9 cellular contexts compared by ENCODE assay signal in the genomic region with DNA sequence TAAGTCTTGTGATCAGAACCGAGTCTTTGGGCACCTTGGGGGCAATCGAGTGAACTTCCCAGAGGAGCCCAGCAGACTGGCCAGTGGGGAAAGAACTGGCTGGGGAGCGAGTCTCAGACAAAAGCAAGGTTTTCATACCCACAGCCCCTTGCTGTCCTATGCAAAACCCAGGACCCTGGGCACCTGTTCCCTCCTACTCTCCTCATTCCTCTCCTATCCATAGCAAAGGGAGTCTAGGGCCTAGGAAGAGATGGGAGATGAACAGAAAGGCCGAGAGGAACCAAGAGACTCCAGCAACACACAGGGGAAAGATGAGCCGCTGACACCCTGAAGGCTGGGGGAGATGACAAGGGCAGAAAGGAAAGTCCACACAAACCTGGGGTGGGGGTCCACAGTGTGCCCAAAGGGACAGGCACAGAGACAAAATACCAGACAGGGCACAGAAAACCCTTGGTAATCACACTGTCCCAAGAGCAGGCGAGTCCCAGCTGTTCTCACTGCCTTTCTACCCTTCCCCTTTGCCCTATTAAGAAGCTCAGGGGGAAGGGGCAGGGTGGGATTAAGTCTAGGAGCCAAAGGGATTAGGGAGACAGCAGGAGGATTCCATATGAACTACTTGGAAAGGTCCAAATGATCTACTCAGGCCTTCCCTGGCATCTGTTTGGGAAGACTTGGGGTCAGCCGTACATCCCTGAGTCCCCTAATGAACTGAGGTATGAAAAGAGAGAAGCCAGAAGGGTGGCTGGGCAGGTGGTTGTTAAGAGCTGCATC. TPM values are rescaled to one million over a fixed set of nuclear protein-coding genes. Genes with fewer than 3 reads are reported as not detected.
DNase-seq lines count a peak whose midpoint lies in the region; ATAC-seq and TF ChIP-seq lines count a peak whose summit lies in the region.
"Had no signal": no experiment of that assay in that cellular context is flagged by ENCODE, and none has a peak within 500 bp of the region (broad histone marks: within the 10 kb centered on the region; RNA-seq: fewer than 3 reads in every experiment).

No MANE protein-coding gene starts in this region.

- peak overlapping the region; percentile 42 for H3K4me2 ChIP-seq in GM23248 (ENCODE audit: unreplicated experiment)
- H3K4me2 ChIP-seq in fibroblast of lung (ENCODE audit: extremely low read depth, insufficient read depth, low read length), result peak overlapping the region; percentile 97

- H3K79me2 ChIP-seq in GM23248 (ENCODE audit: insufficient read depth) (peaks cover 89% of the 10 kb centered on the region), fibroblast of lung (ENCODE audit: control insufficient read depth, insufficient read depth, low read length) (peaks cover 77% of the 10 kb centered on the region)

- ATAC-seq in GM21786 (IDR thresholded peaks at IDR 0.05; ENCODE audit: unreplicated experiment) (no peak), GM18520 (IDR thresholded peaks at IDR 0.05; ENCODE audit: unreplicated experiment) (no peak)

- H3K4me3 ChIP-seq in GM23248, result peak overlapping the region; percentile 100
- peak overlapping the region; percentile 36 for H3K4me3 ChIP-seq in WI38 (ENCODE audit: low read depth, low read length)
- peak overlapping the region; percentile 18 to 95 (median 38) for H3K4me3 ChIP-seq in fibroblast of lung (replicated peaks in 1 of 4; ENCODE audit: control extremely low read depth in 1 of 4, insufficient read depth in 1 of 4, low read depth in 3 of 4, low read length in 4 of 4)
- H3K4me3 ChIP-seq in skin epidermis, result peak overlapping the region in 5 of 7 experiments; percentile 12 to 86 (median 73)

- H2AFZ ChIP-seq in GM23248 (no peak overlapping the region), fibroblast of lung (ENCODE audit: low read length) (no peak overlapping the region)

- H3K36me3 ChIP-seq in GM23248 (ENCODE audit: low read depth), result peaks cover 33% of the 10 kb centered on the region
- peaks cover 29% of the 10 kb centered on the region for H3K36me3 ChIP-seq in fibroblast of lung (ENCODE audit: control insufficient read depth, insufficient read depth, low read length)

- TF ChIP-seq CTCF in WI38 (IDR thresholded peaks at IDR 0.05; ENCODE audit: low read depth, low read length), result no peak
- TF ChIP-seq CTCF in fibroblast of lung (conservative IDR thresholded peaks at IDR 0.05 in 1 of 2, IDR thresholded peaks at IDR 0.05 in 1 of 2; ENCODE audit: low read depth in 1 of 2, low read length in 2 of 2), result no peak

- H3K27ac ChIP-seq in GM23248, result peak overlapping the region; percentile 1; the same call in 1 of the 2 replicates
- peak overlapping the region; percentile 13 for H3K27ac ChIP-seq in fibroblast of lung (ENCODE audit: insufficient read depth, low read length)
- H3K27ac ChIP-seq in skin epidermis, result peak overlapping the region in 17 of 21 experiments; percentile 2 to 100 (median 98)

- no peaks in the 10 kb centered on the region for H4K20me1 ChIP-seq in GM23248 (ENCODE audit: insufficient read depth)
- H4K20me1 ChIP-seq in fibroblast of lung (ENCODE audit: control insufficient read depth, extremely low read depth, insufficient read depth, low read length), result no peaks in the 10 kb centered on the region

- H3K9me2 ChIP-seq in GM23248 (ENCODE audit: insufficient read depth), result no peaks in the 10 kb centered on the region

- peaks cover 62% of the 10 kb centered on the region for H3F3A ChIP-seq in GM23248 (ENCODE audit: insufficient read depth)

- no peaks in the 10 kb centered on the region for H3K27me3 ChIP-seq in GM23248 (replicated peaks; ENCODE audit: insufficient read depth)
- no peaks in the 10 kb centered on the region for H3K27me3 ChIP-seq in fibroblast of lung (ENCODE audit: control insufficient read depth, insufficient read depth, low read length)

- WGBS in GM23248 (ENCODE audit: low coverage in 1 of 2, low lambda C conversion rate in 2 of 2, missing lambda C conversion rate in 2 of 2), 2 experiments, result 68 to 74% methylated on average over 7 of the region's 7 CpGs

- H3K9me3 ChIP-seq in GM23248 (ENCODE audit: low read depth), result no peaks in the 10 kb centered on the region
- H3K9me3 ChIP-seq in fibroblast of lung (ENCODE audit: control insufficient read depth, insufficient read depth, low read depth, low read length), result no peaks in the 10 kb centered on the region

- in situ Hi-C loops in GM23248 (cut with MboI), result no loop called here

- no peak for DNase-seq in GM23248
- DNase-seq in fibroblast of lung (ENCODE audit: low read depth in 2 of 2), result no peak
- DNase-seq in AG08395 (ENCODE audit: low spot score), result no peak
- DNase-seq in effector CD4-positive, alpha-beta T cell, result no peak
- DNase-seq: stimulated activated CD4-positive, alpha-beta T cell treated with anti-CD3 and anti-CD28 coated beads, Interleukin-4, amount 100 ng/mL, for 24 hours had no signal

- peaks cover 20% of the 10 kb centered on the region for H3K4me1 ChIP-seq in GM23248 (ENCODE audit: insufficient read depth)
- peaks cover 10% of the 10 kb centered on the region for H3K4me1 ChIP-seq in fibroblast of lung (ENCODE audit: control insufficient read depth, extremely low read depth, insufficient read depth, low read length)

- H3K9ac ChIP-seq in GM23248 (peak overlapping the region; percentile 100), fibroblast of lung (ENCODE audit: insufficient read depth, low read length) (no peak overlapping the region)

RNA-seq across cellular contexts. Expression of gene PPP1R18, which starts 6.5 kb away (rescaled TPM):
- total RNA-seq in GM23248 (2014; rRNA removed; shearing (Covaris generic)), result 85.5 and 108 TPM in 2 replicates
- polyA plus RNA-seq in GM23248 (2016; fragmentation: Nextera tagmentation; extraction: Ambion mirVana) (66.6 and 67.8 TPM in 2 replicates), fibroblast of lung (92.6 and 122 TPM in 2 replicates)
- total RNA-seq in fibroblast of lung, result 44.4 and 63.4 TPM in 2 replicates
- 87.4 and 99.6 TPM in 2 replicates for polyA plus RNA-seq in fibroblast of lung (2012)
- 226 and 269 TPM in 2 replicates for polyA minus RNA-seq in fibroblast of lung (ENCODE audit: low replicate concordance)

RNA-seq across cellular contexts. Expression of gene DHX16, which starts 7.1 kb away (rescaled TPM):
- 30.4 and 30.6 TPM in 2 replicates for total RNA-seq in GM23248 (2014; rRNA removed; shearing (Covaris generic))
- polyA plus RNA-seq in GM23248 (2016; fragmentation: Nextera tagmentation; extraction: Ambion mirVana) (23.6 and 26.7 TPM in 2 replicates), fibroblast of lung (22.5 and 33.2 TPM in 2 replicates)
- 33.1 and 34.8 TPM in 2 replicates for total RNA-seq in fibroblast of lung
- polyA plus RNA-seq in fibroblast of lung (2012), result 27.0 and 29.2 TPM in 2 replicates
- polyA minus RNA-seq in fibroblast of lung (ENCODE audit: low replicate concordance), result 73.8 and 75.8 TPM in 2 replicates

RNA-seq across cellular contexts. Expression of gene NRM, which starts 10.8 kb away (rescaled TPM):
- total RNA-seq in GM23248 (2014; rRNA removed; shearing (Covaris generic)), result 5.8 and 6.2 TPM in 2 replicates
- polyA plus RNA-seq in GM23248 (2016; fragmentation: Nextera tagmentation; extraction: Ambion mirVana) (11.3 and 11.6 TPM in 2 replicates), fibroblast of lung (18.3 and 39.6 TPM in 2 replicates)
- 1.5 and 2.5 TPM in 2 replicates for total RNA-seq in fibroblast of lung
- polyA plus RNA-seq in fibroblast of lung (2012), result 21.5 and 46.7 TPM in 2 replicates
- 66.6 and 131 TPM in 2 replicates for polyA minus RNA-seq in fibroblast of lung (ENCODE audit: low replicate concordance)

RNA-seq across cellular contexts. Expression of gene C6orf136, which starts 33.0 kb away (rescaled TPM):
- 2.4 and 4.6 TPM in 2 replicates for total RNA-seq in GM23248 (2014; rRNA removed; shearing (Covaris generic))
- polyA plus RNA-seq in GM23248 (2016; fragmentation: Nextera tagmentation; extraction: Ambion mirVana) (8.6 and 10.6 TPM in 2 replicates), fibroblast of lung (3.6 and 6.3 TPM in 2 replicates)
- 2.5 and 4.4 TPM in 2 replicates for total RNA-seq in fibroblast of lung
- 6.3 and 10.7 TPM in 2 replicates for polyA plus RNA-seq in fibroblast of lung (2012)
- polyA minus RNA-seq in fibroblast of lung (ENCODE audit: low replicate concordance), result 10.6 and 19.9 TPM in 2 replicates

RNA-seq across cellular contexts. Expression of gene MDC1, which starts 37.1 kb away (rescaled TPM):
- total RNA-seq in GM23248 (2014; rRNA removed; shearing (Covaris generic)), result 4.9 and 6.6 TPM in 2 replicates
- polyA plus RNA-seq in GM23248 (2016; fragmentation: Nextera tagmentation; extraction: Ambion mirVana) (6.7 and 7.1 TPM in 2 replicates), fibroblast of lung (3.3 and 7.4 TPM in 2 replicates)
- total RNA-seq in fibroblast of lung, result 3.3 and 5.0 TPM in 2 replicates
- 8.7 and 14.3 TPM in 2 replicates for polyA plus RNA-seq in fibroblast of lung (2012)
- polyA minus RNA-seq in fibroblast of lung (ENCODE audit: low replicate concordance), result 47.9 and 50.8 TPM in 2 replicates

Comparison
In these comparisons a context has a peak if more than half of its experiments do, and no peak if none do; other contexts are left out.
1. H3K27ac ChIP-seq: peak in every context shown above with its lines; median percentile 98 in skin epidermis; 13 in fibroblast of lung; 1 in GM23248.
2. H3K4me3 ChIP-seq: peak in every context shown above with its lines; median percentile 100 in GM23248; 73 in skin epidermis; 38 in fibroblast of lung; 36 in WI38.